ENCODE assay signal across 26 cellular contexts in genomic region chr1:114092118-114092517, GRCh38.
"Had no signal": no experiment of that assay in that cellular context is flagged by ENCODE, and none has a peak within 500 bp of the region (broad histone marks: within the 10 kb centered on the region; RNA-seq: fewer than 3 reads in every experiment).

No MANE protein-coding gene starts in this region.

- H3K9me3 Mint-ChIP-seq: mesothelial cell of epicardium; natural killer cell; neural crest cell; stimulated activated effector memory CD8-positive, alpha-beta T cell treated with anti-CD3 and anti-CD28 coated beads, Interleukin-12 subunit alpha, Interleukin-12 subunit beta, amount 100 ng/mL, for 72 hours; stimulated activated naive CD8-positive, alpha-beta T cell treated with anti-CD3 and anti-CD28 coated beads, Interleukin-15, Interleukin-2, amounts not matched to agents 100 ng/mL and 50 ng/mL, for 24 hours had no signal

- H3K4me3 ChIP-seq: left ventricle myocardium inferior, lung, pancreas, prostate gland, sigmoid colon, spleen, suprapubic skin, thoracic aorta, tibial artery, upper lobe of right lung had no signal

- H3K4me3 Mint-ChIP-seq: mesothelial cell of epicardium; naive B cell; natural killer cell; neural crest cell; stimulated activated effector memory CD8-positive, alpha-beta T cell treated with anti-CD3 and anti-CD28 coated beads, Interleukin-12 subunit alpha, Interleukin-12 subunit beta, amount 100 ng/mL, for 72 hours; stimulated activated naive CD8-positive, alpha-beta T cell treated with anti-CD3 and anti-CD28 coated beads, Interleukin-15, Interleukin-2, amounts not matched to agents 100 ng/mL and 50 ng/mL, for 24 hours had no signal

- H3K9me3 ChIP-seq: left ventricle myocardium inferior, pancreas, prostate gland, sigmoid colon, spleen, suprapubic skin, thoracic aorta, tibial artery, upper lobe of right lung had no signal

- H3K36me3 Mint-ChIP-seq: mesothelial cell of epicardium; naive B cell; natural killer cell; stimulated activated effector memory CD8-positive, alpha-beta T cell treated with anti-CD3 and anti-CD28 coated beads, Interleukin-12 subunit alpha, Interleukin-12 subunit beta, amount 100 ng/mL, for 72 hours had no signal

- DNase-seq: islet precursor cell; left ventricle myocardium inferior; mesendoderm; naive B cell; natural killer cell; nucleus accumbens; pancreas; posterior cingulate gyrus; retina; right cardiac atrium; sigmoid colon; small intestine; spleen; stimulated activated CD4-positive, alpha-beta T cell treated with anti-CD3 and anti-CD28 coated beads, Interleukin-4, amount 100 ng/mL, for 24 hours; stimulated activated naive CD4-positive, alpha-beta T cell; tibial artery; trophoblast cell; upper lobe of right lung had no signal

- H3K27ac ChIP-seq: left ventricle myocardium inferior, pancreas, sigmoid colon, spleen, suprapubic skin, thoracic aorta, tibial artery, upper lobe of right lung had no signal

- H3K27me3 ChIP-seq: pancreas, sigmoid colon, spleen, upper lobe of right lung had no signal

- H3K4me1 ChIP-seq: left ventricle myocardium inferior, pancreas, spleen, suprapubic skin, tibial artery, upper lobe of right lung had no signal

- H3K27ac Mint-ChIP-seq: mesothelial cell of epicardium; stimulated activated effector memory CD8-positive, alpha-beta T cell treated with anti-CD3 and anti-CD28 coated beads, Interleukin-12 subunit alpha, Interleukin-12 subunit beta, amount 100 ng/mL, for 72 hours; stimulated activated naive CD8-positive, alpha-beta T cell treated with anti-CD3 and anti-CD28 coated beads, Interleukin-15, Interleukin-2, amounts not matched to agents 100 ng/mL and 50 ng/mL, for 24 hours had no signal

- H3K4me1 Mint-ChIP-seq: naive B cell had no signal

- H3K36me3 ChIP-seq: left ventricle myocardium inferior, pancreas, prostate gland, sigmoid colon, spleen, suprapubic skin, thoracic aorta, tibial artery, upper lobe of right lung had no signal
